18 cellular contexts compared by ENCODE assay signal in the genomic region with DNA sequence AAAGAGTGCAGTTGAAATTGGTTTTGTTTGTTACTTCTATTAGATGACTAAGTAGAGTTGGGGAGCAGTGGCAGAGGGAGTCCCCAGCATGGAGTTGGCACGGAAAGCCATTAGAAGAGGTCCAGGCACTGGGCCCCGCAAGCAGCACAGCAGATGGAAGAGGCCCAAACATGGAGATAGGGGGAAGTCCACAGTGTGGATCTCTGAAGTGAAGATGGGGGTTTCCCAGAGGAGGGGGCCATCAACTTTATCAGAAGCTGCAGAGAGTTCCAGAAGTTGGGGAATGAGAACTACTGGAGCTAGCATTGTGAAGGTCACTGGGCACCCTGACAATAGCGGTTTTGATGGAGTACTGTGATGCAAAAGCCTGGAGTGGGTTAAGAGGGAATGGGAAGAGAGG. TPM values are rescaled to one million over a fixed set of nuclear protein-coding genes. Genes with fewer than 3 reads are reported as not detected.
DNase-seq lines count a peak whose midpoint lies in the region; ATAC-seq and TF ChIP-seq lines count a peak whose summit lies in the region.
"Had no signal": no experiment of that assay in that cellular context is flagged by ENCODE, and none has a peak within 500 bp of the region (broad histone marks: within the 10 kb centered on the region; RNA-seq: fewer than 3 reads in every experiment).

No MANE protein-coding gene starts in this region.

- no peak for ATAC-seq in CD8-positive, alpha-beta T cell
- ATAC-seq in sciatic nerve (no peak), HG02885 (IDR thresholded peaks at IDR 0.05; ENCODE audit: poor library complexity, unreplicated experiment) (no peak)

- H3K36me3 ChIP-seq in CD8-positive, alpha-beta T cell (ENCODE audit: insufficient read depth, low read length): peaks cover 15% of the 10 kb centered on the region
- H3K36me3 ChIP-seq: BE2C had no signal

- H3K9me3 Mint-ChIP-seq in activated naive CD4-positive, alpha-beta T cell treated with anti-CD3 and anti-CD28 coated beads, Interleukin-2, amount 10 ng/mL, durations not matched to agents 7 days and 5 days: no peaks in the 10 kb centered on the region
- no peaks in the 10 kb centered on the region for H3K9me3 Mint-ChIP-seq in CD8-positive, alpha-beta T cell
- H3K9me3 Mint-ChIP-seq in immature natural killer cell: no peaks in the 10 kb centered on the region

- peaks cover 54% of the 10 kb centered on the region for H3K36me3 Mint-ChIP-seq in activated naive CD4-positive, alpha-beta T cell treated with anti-CD3 and anti-CD28 coated beads, Interleukin-2, amount 10 ng/mL, durations not matched to agents 7 days and 5 days
- peaks cover 83% of the 10 kb centered on the region for H3K36me3 Mint-ChIP-seq in CD8-positive, alpha-beta T cell
- H3K36me3 Mint-ChIP-seq in immature natural killer cell: peaks cover 46 to 59% (median 52%) of the 10 kb centered on the region in 3 donors

- no peak overlapping the region for H3K4me3 ChIP-seq in CD8-positive, alpha-beta T cell (ENCODE audit: low read depth, low read length)
- H3K4me3 ChIP-seq: Peyer's patch had no signal

- in situ Hi-C loops in KBM-7 (cut with MboI; ENCODE audit: low pct_unique_long_range_greater_than_20kb, low sequenced_read_pairs): no loop called here

- no peaks in the 10 kb centered on the region for H3K9me3 ChIP-seq in CD8-positive, alpha-beta T cell (ENCODE audit: low read length)
- H3K9me3 ChIP-seq: BE2C, Peyer's patch had no signal

- H3K4me1 ChIP-seq in CD8-positive, alpha-beta T cell (ENCODE audit: insufficient read depth, low read length): peaks cover 18% of the 10 kb centered on the region
- H3K4me1 ChIP-seq: BE2C had no signal

- CTCF ChIA-PET in activated naive CD4-positive, alpha-beta T cell treated with anti-CD3 and anti-CD28 coated beads, Interleukin-2, amount 10 ng/mL, durations not matched to agents 7 days and 5 days (lab: Charles Lee): interaction anchor here (1.7 kb wide), 1 partner anchor 30 kb away, joined by 6 read pairs; the partner anchor contains the start of gene PAFAH2
- CTCF ChIA-PET in CD8-positive, alpha-beta T cell (lab: Charles Lee): interaction anchor here (0.8 to 1.3 kb wide), 2 partner anchors 24 to 72 kb away, joined by 3 to 6 read pairs; no protein-coding TSS in a partner anchor

- H3K27ac ChIP-seq in CD8-positive, alpha-beta T cell (ENCODE audit: low read depth, low read length): no peak overlapping the region
- H3K27ac ChIP-seq: KMS-11, Peyer's patch had no signal

- H3K27ac Mint-ChIP-seq in activated naive CD4-positive, alpha-beta T cell treated with anti-CD3 and anti-CD28 coated beads, Interleukin-2, amount 10 ng/mL, durations not matched to agents 7 days and 5 days: peak overlapping the region; percentile 3
- peak overlapping the region; percentile 24 for H3K27ac Mint-ChIP-seq in CD8-positive, alpha-beta T cell
- peak overlapping the region; percentile 22 to 89 (median 74) for H3K27ac Mint-ChIP-seq in immature natural killer cell

- H3K27me3 ChIP-seq in CD8-positive, alpha-beta T cell (ENCODE audit: insufficient read depth, low read length): no peaks in the 10 kb centered on the region
- H3K27me3 ChIP-seq: BE2C, Peyer's patch had no signal

- intact Hi-C loops in CD8-positive, alpha-beta T cell (cut with DNase I, micrococcal nuclease): no loop called here
- intact Hi-C loops in sciatic nerve (cut with DNase I): no loop called here

- H3K27me3 Mint-ChIP-seq in activated naive CD4-positive, alpha-beta T cell treated with anti-CD3 and anti-CD28 coated beads, Interleukin-2, amount 10 ng/mL, durations not matched to agents 7 days and 5 days: no peaks in the 10 kb centered on the region
- H3K27me3 Mint-ChIP-seq in CD8-positive, alpha-beta T cell (ENCODE audit: low read depth): no peaks in the 10 kb centered on the region
- H3K27me3 Mint-ChIP-seq in immature natural killer cell (ENCODE audit: low read depth in 3 of 3): peaks cover 0 to 2% (median 1%) of the 10 kb centered on the region in 3 donors

- POLR2A ChIA-PET in CD8-positive, alpha-beta T cell (lab: Charles Lee): no interaction called here

- no peak for DNase-seq in activated naive CD4-positive, alpha-beta T cell treated with anti-CD3 and anti-CD28 coated beads, Interleukin-2, amount 10 ng/mL, durations not matched to agents 7 days and 5 days
- DNase-seq in activated naive CD4-positive, alpha-beta T cell treated with Interleukin-2 at 50 U/mL for 16 hours: no peak
- no peak for DNase-seq in CD8-positive, alpha-beta T cell
- DNase-seq in immature natural killer cell (no peak), sciatic nerve (ENCODE audit: low spot score) (peak; percentile 33), inferior parietal cortex (ENCODE audit: extremely low spot score) (no peak), KBM-7 (no peak)
- DNase-seq: BE2C; MV-4-11; NCI-H1417; NCI-H187; NCI-H2107; NCI-H510A; NCI-H748 treated with DMSO at 0.1 percent for 48 hours; NK-92 treated with Interleukin-12 subunit alpha and Interleukin-12 subunit beta, amount 100 ng/mL, for 24 hours; Peyer's patch had no signal

- no peak for TF ChIP-seq CTCF in CD8-positive, alpha-beta T cell (IDR thresholded peaks at IDR 0.05)

- no peak overlapping the region for H3K4me3 Mint-ChIP-seq in activated naive CD4-positive, alpha-beta T cell treated with anti-CD3 and anti-CD28 coated beads, Interleukin-2, amount 10 ng/mL, durations not matched to agents 7 days and 5 days
- H3K4me3 Mint-ChIP-seq in CD8-positive, alpha-beta T cell: no peak overlapping the region
- H3K4me3 Mint-ChIP-seq in immature natural killer cell: no peak overlapping the region

- peaks cover 26% of the 10 kb centered on the region for H3K4me1 Mint-ChIP-seq in activated naive CD4-positive, alpha-beta T cell treated with anti-CD3 and anti-CD28 coated beads, Interleukin-2, amount 10 ng/mL, durations not matched to agents 7 days and 5 days
- peaks cover 40% of the 10 kb centered on the region for H3K4me1 Mint-ChIP-seq in CD8-positive, alpha-beta T cell (ENCODE audit: low read depth)
- H3K4me1 Mint-ChIP-seq in immature natural killer cell: peaks cover 71 to 88% of the 10 kb centered on the region in 2 donors

RNA-seq across cellular contexts. Expression of gene PAFAH2, which starts 30.6 kb away (rescaled TPM):
- 10 to 100 TPM in 1 of 2 experiments, 1 to 10 TPM in 1; 9.1 to 11.8 TPM for total RNA-seq in CD8-positive, alpha-beta T cell
- polyA plus RNA-seq in immature natural killer cell: 10 to 100 TPM; 35.6 to 65.0 (median 37.9) TPM
- 11.5 TPM for total RNA-seq in sciatic nerve

RNA-seq across cellular contexts. Expression of gene EXTL1, which starts 54.3 kb away (rescaled TPM):
- total RNA-seq in CD8-positive, alpha-beta T cell: under 1 TPM; 0.08 to 0.11 TPM
- not detected for polyA plus RNA-seq in immature natural killer cell
- 39.9 TPM for total RNA-seq in sciatic nerve
- total RNA-seq: Peyer's patch had no signal

Comparison
In these comparisons a context has a peak if more than half of its experiments do, and no peak if none do; other contexts are left out.
1. H3K27ac Mint-ChIP-seq: peak in every context shown above with its lines; median percentile 74 in immature natural killer cell; 24 in CD8-positive, alpha-beta T cell; 3 in activated naive CD4-positive, alpha-beta T cell treated with anti-CD3 and anti-CD28 coated beads, Interleukin-2, amount 10 ng/mL, durations not matched to agents 7 days and 5 days.
2. RNA of gene EXTL1, which starts 54.3 kb away (total RNA-seq): 39.9 TPM in sciatic nerve (single experiment); 0.08 to 0.11 TPM in CD8-positive, alpha-beta T cell; every median in the first group is over 10 times any median in the second.